12 cellular contexts compared by ENCODE assay signal in the genomic region with DNA sequence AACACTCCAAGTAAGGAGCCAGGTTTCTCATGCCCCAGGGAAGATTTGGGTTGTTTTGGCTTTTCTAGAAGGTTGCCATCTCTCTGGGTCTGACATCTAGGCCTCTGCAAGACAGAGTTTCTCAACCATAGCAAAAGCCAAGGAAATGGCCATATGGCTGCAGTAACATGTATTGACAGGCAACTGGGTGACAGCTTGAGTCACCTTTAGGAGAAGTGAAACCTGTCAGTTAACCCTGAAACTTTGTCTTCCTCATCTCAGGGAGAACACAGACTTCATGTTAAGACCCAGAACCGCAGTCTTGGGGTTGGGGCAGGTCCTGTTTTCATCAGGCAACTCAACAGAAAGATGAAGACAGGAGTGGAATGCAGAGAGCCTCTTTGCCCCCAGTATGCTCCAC. TPM values are rescaled to one million over a fixed set of nuclear protein-coding genes. Genes with fewer than 3 reads are reported as not detected.
DNase-seq lines count a peak whose midpoint lies in the region; ATAC-seq, FAIRE-seq and TF ChIP-seq lines count a peak whose summit lies in the region.
"Had no signal": no experiment of that assay in that cellular context is flagged by ENCODE, and none has a peak within 500 bp of the region (broad histone marks: within the 10 kb centered on the region; RNA-seq: fewer than 3 reads in every experiment).

No MANE protein-coding gene starts in this region.

- no peaks in the 10 kb centered on the region for H3K36me3 Mint-ChIP-seq in activated T-helper 1 cell treated with anti-CD3 and anti-CD28 coated beads, Interleukin-12 subunit alpha, Interleukin-12 subunit beta, Interleukin-2, Interleukin-4 antibody, amounts not matched to agents 30 ng/mL and 10 ng/mL and 1 ng/mL, durations not matched to agents 14 hours and 24 hours and 36 hours (ENCODE audit: low read depth)

- peaks cover 0 to 11% (median 0%) of the 10 kb centered on the region in 3 donors for H3K9me3 ChIP-seq in esophagus squamous epithelium

- H3K27me3 Mint-ChIP-seq in activated T-helper 1 cell treated with anti-CD3 and anti-CD28 coated beads, Interleukin-12 subunit alpha, Interleukin-12 subunit beta, Interleukin-2, Interleukin-4 antibody, amounts not matched to agents 30 ng/mL and 10 ng/mL and 1 ng/mL, durations not matched to agents 14 hours and 24 hours and 36 hours (ENCODE audit: insufficient read depth): peaks cover 10% of the 10 kb centered on the region

- peak overlapping the region; percentile 70 to 83 (median 78) for H3K27ac ChIP-seq in esophagus squamous epithelium

- intact Hi-C loops in esophagus squamous epithelium (cut with DNase I): no loop called here
- intact Hi-C loops in activated T-helper 1 cell treated with anti-CD3 and anti-CD28 coated beads, Interleukin-12 subunit alpha, Interleukin-12 subunit beta, Interleukin-2, Interleukin-4 antibody, amounts not matched to agents 30 ng/mL and 10 ng/mL and 1 ng/mL, durations not matched to agents 14 hours and 24 hours and 36 hours (cut with micrococcal nuclease): no loop called here

- H3K4me1 Mint-ChIP-seq in activated T-helper 1 cell treated with anti-CD3 and anti-CD28 coated beads, Interleukin-12 subunit alpha, Interleukin-12 subunit beta, Interleukin-2, Interleukin-4 antibody, amounts not matched to agents 30 ng/mL and 10 ng/mL and 1 ng/mL, durations not matched to agents 14 hours and 24 hours and 36 hours (ENCODE audit: low read depth): peaks cover 9% of the 10 kb centered on the region

- ATAC-seq in GM21381 (IDR thresholded peaks at IDR 0.05; ENCODE audit: unreplicated experiment) (peak; percentile 92), HG03432 (IDR thresholded peaks at IDR 0.05; ENCODE audit: unreplicated experiment) (peak; percentile 95)
- ATAC-seq: gastroesophageal sphincter had no signal

- peaks cover 6 to 48% (median 12%) of the 10 kb centered on the region in 3 donors for H3K4me1 ChIP-seq in esophagus squamous epithelium

- peaks cover 19% of the 10 kb centered on the region for H3K9me3 Mint-ChIP-seq in activated T-helper 1 cell treated with anti-CD3 and anti-CD28 coated beads, Interleukin-12 subunit alpha, Interleukin-12 subunit beta, Interleukin-2, Interleukin-4 antibody, amounts not matched to agents 30 ng/mL and 10 ng/mL and 1 ng/mL, durations not matched to agents 14 hours and 24 hours and 36 hours

- H3K4me3 ChIP-seq in esophagus squamous epithelium: no peak overlapping the region
- H3K4me3 ChIP-seq: gastroesophageal sphincter had no signal

- peak; percentile 57; the same call in 1 of the 2 replicates for TF ChIP-seq POLR2A in GM12892 (IDR thresholded peaks at IDR 0.05; ENCODE audit: low read depth, low read length)
- TF ChIP-seq POLR2A in esophagus squamous epithelium (IDR thresholded peaks at IDR 0.05): no peak

- H3K27ac Mint-ChIP-seq in activated T-helper 1 cell treated with anti-CD3 and anti-CD28 coated beads, Interleukin-12 subunit alpha, Interleukin-12 subunit beta, Interleukin-2, Interleukin-4 antibody, amounts not matched to agents 30 ng/mL and 10 ng/mL and 1 ng/mL, durations not matched to agents 14 hours and 24 hours and 36 hours: no peak overlapping the region

- DNase-seq in GM12892 (ENCODE audit: insufficient read length): no peak
- DNase-seq in esophagus squamous epithelium (lab: John Stamatoyannopoulos, UW): no peak
- no peak for DNase-seq in activated T-helper 1 cell treated with anti-CD3 and anti-CD28 coated beads, Interleukin-12 subunit alpha, Interleukin-12 subunit beta, Interleukin-2, Interleukin-4 antibody, amounts not matched to agents 30 ng/mL and 10 ng/mL and 1 ng/mL, durations not matched to agents 14 hours and 24 hours and 36 hours (ENCODE audit: low spot score)
- no peak for DNase-seq in effector CD4-positive, alpha-beta T cell
- no peak for DNase-seq in stimulated activated CD4-positive, alpha-beta T cell treated with anti-CD3 and anti-CD28 coated beads, Interleukin-15, amount 100 ng/mL, for 24 hours
- no peak for DNase-seq in NCI-H187 treated with DMSO at 0.1 percent for 48 hours (lab: John Stamatoyannopoulos, UW)
- DNase-seq: activated CD8-positive, alpha-beta memory T cell treated with anti-CD3 and anti-CD28 coated beads, Interleukin-2, amount 50 U/mL, for 4 hours; NCI-H1694; retina had no signal

- WGBS in esophagus squamous epithelium, 2 donors: 44 to 55% methylated on average over 1 of the region's 1 CpG

- FAIRE-seq in GM12892 (lab: Jason Lieb, UNC): peak; percentile 99

- no peaks in the 10 kb centered on the region for H3K36me3 ChIP-seq in esophagus squamous epithelium
- H3K36me3 ChIP-seq: gastroesophageal sphincter had no signal

- H3K4me3 Mint-ChIP-seq in activated T-helper 1 cell treated with anti-CD3 and anti-CD28 coated beads, Interleukin-12 subunit alpha, Interleukin-12 subunit beta, Interleukin-2, Interleukin-4 antibody, amounts not matched to agents 30 ng/mL and 10 ng/mL and 1 ng/mL, durations not matched to agents 14 hours and 24 hours and 36 hours: no peak overlapping the region

- TF ChIP-seq CTCF in esophagus squamous epithelium (IDR thresholded peaks at IDR 0.05): no peak

- no peaks in the 10 kb centered on the region for H3K27me3 ChIP-seq in esophagus squamous epithelium
- H3K27me3 ChIP-seq: gastroesophageal sphincter had no signal

RNA-seq across cellular contexts. Expression of gene PLBD1, which starts 46.0 kb away (rescaled TPM):
- polyA plus RNA-seq in GM12892 (2012; ENCODE audit: missing spikeins): 0.28 TPM
- total RNA-seq in esophagus squamous epithelium: 10 to 100 TPM; 32.4 to 71.8 (median 56.5) TPM
- not detected in 2 replicates for total RNA-seq in activated T-helper 1 cell treated with anti-CD3 and anti-CD28 coated beads, Interleukin-12 subunit alpha, Interleukin-12 subunit beta, Interleukin-2, Interleukin-4 antibody, amounts not matched to agents 30 ng/mL and 10 ng/mL and 1 ng/mL, durations not matched to agents 14 hours and 24 hours and 36 hours

Comparison
In these comparisons a context has a peak if more than half of its experiments do, and no peak if none do; other contexts are left out.
1. RNA of gene PLBD1, which starts 46.0 kb away (total RNA-seq): 32.4 to 71.8 TPM in esophagus squamous epithelium; not detected in activated T-helper 1 cell treated with anti-CD3 and anti-CD28 coated beads, Interleukin-12 subunit alpha, Interleukin-12 subunit beta, Interleukin-2, Interleukin-4 antibody, amounts not matched to agents 30 ng/mL and 10 ng/mL and 1 ng/mL, durations not matched to agents 14 hours and 24 hours and 36 hours; every median in the first group is over 10 times any median in the second.